In genomic region chr6:2157441-2158127, GRCh38 we compare ENCODE assay signal across 10 cellular contexts.
DNase-seq lines count a peak whose midpoint lies in the region; FAIRE-seq lines count a peak whose summit lies in the region.
"Had no signal": no experiment of that assay in that cellular context is flagged by ENCODE, and none has a peak within 500 bp of the region (broad histone marks: within the 10 kb centered on the region; RNA-seq: fewer than 3 reads in every experiment).

No MANE protein-coding gene starts in this region.

- no peak for FAIRE-seq in urothelium cell line (lab: Jason Lieb, UNC)

- no peak overlapping the region for H3K4me3 ChIP-seq in Jurkat, Clone E6-1 (ENCODE audit: low read length)
- H3K4me3 ChIP-seq: cardiac muscle cell, mucosa of descending colon had no signal

- peak; percentile 13 for DNase-seq in stimulated activated CD4-positive, alpha-beta T cell treated with anti-CD3 and anti-CD28 coated beads, Interleukin-2, amount 100 ng/mL, for 4 hours (ENCODE audit: low read depth)
- no peak for DNase-seq in stimulated activated CD4-positive, alpha-beta T cell treated with anti-CD3 and anti-CD28 coated beads, Interleukin-1b, Interleukin-23, amount 100 ng/mL, for 48 hours
- DNase-seq in Jurkat, Clone E6-1 (ENCODE audit: low read depth, low spot score) = peak; percentile 81
- DNase-seq in dermis blood vessel endothelial cell = peak; percentile 14
- DNase-seq in urothelium cell line (ENCODE audit: low spot score) = peak; percentile 13
- no peak for DNase-seq in activated CD8-positive, alpha-beta memory T cell treated with anti-CD3 and anti-CD28 coated beads for 24 hours
- DNase-seq in nucleus accumbens (lab: John Stamatoyannopoulos, UW) = no peak
- DNase-seq in SHP77 treated with DMSO at 0.1 percent for 48 hours (lab: John Stamatoyannopoulos, UW) = no peak
- DNase-seq: mucosa of descending colon had no signal

Comparison
In these comparisons a context has a peak if more than half of its experiments do, and no peak if none do; other contexts are left out.
1. DNase-seq: peak in stimulated activated CD4-positive, alpha-beta T cell treated with anti-CD3 and anti-CD28 coated beads, Interleukin-2, amount 100 ng/mL, for 4 hours (single experiment), Jurkat, Clone E6-1 (single experiment), dermis blood vessel endothelial cell (single experiment) and urothelium cell line (single experiment); none in stimulated activated CD4-positive, alpha-beta T cell treated with anti-CD3 and anti-CD28 coated beads, Interleukin-1b, Interleukin-23, amount 100 ng/mL, for 48 hours (single experiment), activated CD8-positive, alpha-beta memory T cell treated with anti-CD3 and anti-CD28 coated beads for 24 hours (single experiment), nucleus accumbens (0 of 56) and SHP77 treated with DMSO at 0.1 percent for 48 hours (single experiment).